Comparison of ENCODE assay signal across 10 cellular contexts in genomic region chr2:86584164-86584913, GRCh38. TPM values are rescaled to one million over a fixed set of nuclear protein-coding genes. Genes with fewer than 3 reads are reported as not detected.
DNase-seq lines count a peak whose midpoint lies in the region; ATAC-seq, FAIRE-seq and TF ChIP-seq lines count a peak whose summit lies in the region.
"Had no signal": no experiment of that assay in that cellular context is flagged by ENCODE, and none has a peak within 500 bp of the region (broad histone marks: within the 10 kb centered on the region; RNA-seq: fewer than 3 reads in every experiment).

No MANE protein-coding gene starts in this region.

- TF ChIP-seq RAD21 in GM12878 (IDR thresholded peaks at IDR 0.05; ENCODE audit: insufficient read depth, low read depth, low read length): no peak

- H3K9me3 ChIP-seq in GM12878 (replicated peaks; ENCODE audit: control insufficient read depth, insufficient read depth, low read length): no peaks in the 10 kb centered on the region
- no peaks in the 10 kb centered on the region for H3K9me3 ChIP-seq in parathyroid adenoma (ENCODE audit: control insufficient read depth, low read length)

- FAIRE-seq in GM12878 (lab: Jason Lieb, UNC): peak; percentile 76

- TF ChIP-seq CTCF in HL-60 (IDR thresholded peaks at IDR 0.05; ENCODE audit: insufficient read depth, low read length) (no peak), GM12878 (IDR thresholded peaks at IDR 0.05 in 2 of 3, conservative IDR thresholded peaks at IDR 0.05 in 1 of 3; ENCODE audit: control insufficient read depth in 2 of 3, extremely low read depth in 1 of 3, insufficient read depth in 1 of 3, low read depth in 3 of 3, low read length in 3 of 3) (no peak), parathyroid adenoma (IDR thresholded peaks at IDR 0.05) (no peak)

- H3K27me3 Mint-ChIP-seq in activated CD4-positive, alpha-beta T cell treated with anti-CD3 and anti-CD28 coated beads for 36 hours: no peaks in the 10 kb centered on the region
- H3K27me3 Mint-ChIP-seq: memory B cell had no signal

- no peaks in the 10 kb centered on the region for H3K36me3 Mint-ChIP-seq in activated CD4-positive, alpha-beta T cell treated with anti-CD3 and anti-CD28 coated beads for 36 hours (ENCODE audit: low read depth)
- H3K36me3 Mint-ChIP-seq: memory B cell had no signal

- POLR2A ChIA-PET in activated CD4-positive, alpha-beta T cell treated with anti-CD3 and anti-CD28 coated beads for 36 hours (lab: Charles Lee): interaction anchor here (0.6 to 1.1 kb wide), 3 partner anchors 20 to 143 kb away, joined by 3 read pairs; partner anchors contain the start of gene KDM3A
- POLR2A ChIA-PET in GM12878 (lab: Charles Lee): interaction anchor here (0.6 kb wide), 1 partner anchor 177 kb away, joined by 4 read pairs; no protein-coding TSS in a partner anchor

- H3K79me2 ChIP-seq in GM12878 (ENCODE audit: control insufficient read depth, insufficient read depth, low read length): no peaks in the 10 kb centered on the region
- no peaks in the 10 kb centered on the region for H3K79me2 ChIP-seq in parathyroid adenoma

- H2AFZ ChIP-seq in GM12878 (ENCODE audit: control insufficient read depth, low read depth, low read length) (peak overlapping the region; percentile 79), parathyroid adenoma (peak overlapping the region; percentile 72)

- H4K20me1 ChIP-seq in GM12878 (ENCODE audit: control insufficient read depth, insufficient read depth): no peaks in the 10 kb centered on the region

- no TSS peak for BruUV-seq in GM12878 (replicated peaks; lab: Mats Ljungman, UMichigan)

- H3K4me3 ChIP-seq in HL-60 (replicated peaks; ENCODE audit: insufficient read depth, low read length) (no peak overlapping the region), GM12878 (no peak overlapping the region), parathyroid adenoma (ENCODE audit: low read depth, low read length) (no peak overlapping the region)

- H3K4me2 ChIP-seq in GM12878 (ENCODE audit: control insufficient read depth, insufficient read depth): no peak overlapping the region; the same call in 1 of the 2 replicates
- peak overlapping the region; percentile 33 for H3K4me2 ChIP-seq in parathyroid adenoma (ENCODE audit: low read length)

- ATAC-seq in activated CD4-positive, alpha-beta T cell treated with anti-CD3 and anti-CD28 coated beads for 36 hours: peak; percentile 88
- ATAC-seq in GM12878: peak; percentile 69
- no peak for ATAC-seq in GM21360 (IDR thresholded peaks at IDR 0.05; ENCODE audit: unreplicated experiment)

- SMC1A ChIA-PET in GM12878 (lab: Charles Lee; ENCODE audit: uncharacterized antibody, unreplicated experiment): interaction anchor here (1.4 to 1.7 kb wide), 2 partner anchors 9 to 11 kb away, joined by 3 to 8 read pairs; no protein-coding TSS in a partner anchor

- H3K4me1 Mint-ChIP-seq in activated CD4-positive, alpha-beta T cell treated with anti-CD3 and anti-CD28 coated beads for 36 hours: peaks cover 20% of the 10 kb centered on the region

- CTCF ChIA-PET in activated CD4-positive, alpha-beta T cell treated with anti-CD3 and anti-CD28 coated beads for 36 hours (lab: Charles Lee): interaction anchor here (0.6 to 1.6 kb wide), 2 partner anchors 364 to 757 kb away, joined by 4 to 5 read pairs; no protein-coding TSS in a partner anchor
- CTCF ChIA-PET in GM12878 (lab: Yijun Ruan, JAX): no interaction called here

- intact Hi-C loops in activated CD4-positive, alpha-beta T cell treated with anti-CD3 and anti-CD28 coated beads for 36 hours (cut with DNase I, micrococcal nuclease): loop anchor here (1.0 to 5.0 kb wide), 5 partner anchors 21 to 310 kb away; partner anchors contain the start of genes CHMP3 (in 2 of the 2) and RNF103 (in 2 of the 2)
- intact Hi-C loops in GM12878 (cut with micrococcal nuclease; ENCODE audit: unreplicated experiment): no loop called here

- no peaks in the 10 kb centered on the region for H3K36me3 ChIP-seq in GM12878 (ENCODE audit: control insufficient read depth in 2 of 2, insufficient read depth in 2 of 2, low read length in 1 of 2)
- H3K36me3 ChIP-seq in parathyroid adenoma (ENCODE audit: control insufficient read depth, insufficient read depth, low read length): no peaks in the 10 kb centered on the region

- peak overlapping the region; percentile 35 for H3K27ac ChIP-seq in HL-60 (replicated peaks)
- H3K27ac ChIP-seq in GM12878 (ENCODE audit: control insufficient read depth, insufficient read depth): no peak overlapping the region
- H3K27ac ChIP-seq in parathyroid adenoma: peak overlapping the region; percentile 54

- H3K27me3 ChIP-seq in HL-60 (ENCODE audit: insufficient read depth, poor library complexity, severe bottlenecking) (no peaks in the 10 kb centered on the region), GM12878 (replicated peaks in 1 of 2; ENCODE audit: control insufficient read depth in 2 of 2, insufficient read depth in 2 of 2, low read length in 1 of 2) (no peaks in the 10 kb centered on the region), parathyroid adenoma (ENCODE audit: control insufficient read depth, insufficient read depth, low read length) (no peaks in the 10 kb centered on the region)

- TF ChIP-seq POLR2A in GM12878 (IDR thresholded peaks at IDR 0.05; ENCODE audit: low read depth, low read length): no peak

- peak; percentile 16 for DNase-seq in activated CD4-positive, alpha-beta T cell treated with anti-CD3 and anti-CD28 coated beads for 36 hours
- DNase-seq in activated CD4-positive, alpha-beta T cell treated with anti-CD3 and anti-CD28 coated beads, Interleukin-2, amount 50 U/mL, for 1 hour: no peak
- peak in 1 of 2 experiments; percentile 22 for DNase-seq in HL-60 (ENCODE audit: low read depth in 1 of 2, low spot score in 1 of 2)
- no peak for DNase-seq in GM12878 (ENCODE audit: low read depth, low spot score)
- no peak for DNase-seq in AG08395 (ENCODE audit: low spot score)
- no peak for DNase-seq in NCI-H187 (lab: John Stamatoyannopoulos, UW)
- DNase-seq: substantia nigra had no signal

- peaks cover 3% of the 10 kb centered on the region for H3K9me3 Mint-ChIP-seq in activated CD4-positive, alpha-beta T cell treated with anti-CD3 and anti-CD28 coated beads for 36 hours (ENCODE audit: low read depth)
- H3K9me3 Mint-ChIP-seq: memory B cell had no signal

- no peak for TF ChIP-seq EP300 in GM12878 (IDR thresholded peaks at IDR 0.05; ENCODE audit: borderline replicate concordance in 1 of 2, control insufficient read depth in 1 of 2, low read depth in 2 of 2, low read length in 2 of 2)

- WGBS in GM12878 (ENCODE audit: insufficient coverage, insufficient replicate concordance, low lambda C conversion rate, missing lambda C conversion rate): 0% methylated on average over 1 of the region's 1 CpG

- H3K9ac ChIP-seq in GM12878 (ENCODE audit: control insufficient read depth, insufficient read depth, low read length) (no peak overlapping the region), parathyroid adenoma (no peak overlapping the region)

- no peak overlapping the region for H3K4me3 Mint-ChIP-seq in activated CD4-positive, alpha-beta T cell treated with anti-CD3 and anti-CD28 coated beads for 36 hours
- H3K4me3 Mint-ChIP-seq: memory B cell had no signal

- H3K4me1 ChIP-seq in GM12878 (ENCODE audit: control insufficient read depth, insufficient read depth, low read length) (no peaks in the 10 kb centered on the region), parathyroid adenoma (no peaks in the 10 kb centered on the region)

- in situ Hi-C loops in GM12878 (cut with MboI): no loop called here

- RAD21 ChIA-PET in GM12878 (lab: Charles Lee; ENCODE audit: unreplicated experiment): no interaction called here

- H3K27ac Mint-ChIP-seq in activated CD4-positive, alpha-beta T cell treated with anti-CD3 and anti-CD28 coated beads for 36 hours: peak overlapping the region; percentile 74
- H3K27ac Mint-ChIP-seq: memory B cell had no signal

TF ChIP-seq in GM12878, 131 proteins besides CTCF, POLR2A, EP300 and RAD21 (continues in another document):
- TF ChIP-seq CREB1 (IDR thresholded peaks at IDR 0.05; ENCODE audit: low read depth): no peak

RNA-seq across cellular contexts. Expression of gene CHMP3, which starts 21.1 kb away (rescaled TPM):
- total RNA-seq in activated CD4-positive, alpha-beta T cell treated with anti-CD3 and anti-CD28 coated beads for 36 hours: 10 to 100 TPM; 35.0 to 35.8 TPM
- 20.3 and 20.8 TPM in 2 replicates for total RNA-seq in GM12878 (2013; cell fraction: nucleolus; rRNA removed)
- total RNA-seq in GM12878 (2014; rRNA removed): 22.5 and 31.3 TPM in 2 replicates
- total RNA-seq in GM12878 (2014; rRNA removed; fragmentation: Illumina TruSeq; extraction: Trizol): 36.7 and 39.9 TPM in 2 replicates
- total RNA-seq in GM12878 (2021): 31.2 and 32.5 TPM in 2 replicates
- polyA plus RNA-seq in GM12878 (2011; ENCODE audit: low read depth): 21.8 TPM
- 41.2 and 52.0 TPM in 2 replicates for polyA plus RNA-seq in GM12878 (2011; rRNA removed)
- polyA plus RNA-seq in GM12878 (2011; cell fraction: cytosol; rRNA removed): 17.3 and 17.7 TPM in 2 replicates
- 11.1 and 11.4 TPM in 2 replicates for polyA plus RNA-seq in GM12878 (2011; cell fraction: nucleus; rRNA removed)
- 29.2 and 31.9 TPM in 2 replicates for polyA plus RNA-seq in GM12878 (2012)
- polyA plus RNA-seq in GM12878 (2014; fragmentation: Illumina TruSeq; extraction: Trizol): 56.8 and 62.2 TPM in 2 replicates
- polyA plus RNA-seq in GM12878 (2014; fragmentation: Nextera tagmentation; extraction: Ambion mirVana): 10 to 100 TPM; 24.1 to 27.6 TPM
- polyA plus RNA-seq in GM12878 (2014; rRNA removed): 22.9 and 26.0 TPM in 2 replicates
- polyA plus RNA-seq in GM12878 (2016; fragmentation: Nextera tagmentation; extraction: Ambion mirVana): 10 to 100 TPM; 32.5 to 35.8 TPM
- polyA minus RNA-seq in GM12878 (2011; rRNA and poly(A)+ RNA removed): 19.2 and 22.6 TPM in 2 replicates
- polyA minus RNA-seq in GM12878 (2011; cell fraction: cytosol; rRNA and poly(A)+ RNA removed): 4.5 and 6.5 TPM in 2 replicates
- polyA minus RNA-seq in GM12878 (2011; cell fraction: nucleus; rRNA and poly(A)+ RNA removed): 8.3 and 12.3 TPM in 2 replicates

RNA-seq across cellular contexts. Expression of gene RNF103, which starts 39.3 kb away (rescaled TPM):
- total RNA-seq in activated CD4-positive, alpha-beta T cell treated with anti-CD3 and anti-CD28 coated beads for 36 hours: 10 to 100 TPM in 1 of 2 experiments, 1 to 10 TPM in 1; 8.4 to 10.0 TPM
- 56.9 and 57.0 TPM in 2 replicates for total RNA-seq in GM12878 (2013; cell fraction: nucleolus; rRNA removed)
- total RNA-seq in GM12878 (2014; rRNA removed): 8.0 and 11.7 TPM in 2 replicates
- total RNA-seq in GM12878 (2014; rRNA removed; fragmentation: Illumina TruSeq; extraction: Trizol): 9.2 and 10.3 TPM in 2 replicates
- total RNA-seq in GM12878 (2021): 10.6 and 11.0 TPM in 2 replicates
- 8.8 TPM for polyA plus RNA-seq in GM12878 (2011; ENCODE audit: low read depth)
- polyA plus RNA-seq in GM12878 (2011; rRNA removed): 8.0 and 12.4 TPM in 2 replicates
- 2.6 and 3.6 TPM in 2 replicates for polyA plus RNA-seq in GM12878 (2011; cell fraction: cytosol; rRNA removed)
- 9.2 and 9.3 TPM in 2 replicates for polyA plus RNA-seq in GM12878 (2011; cell fraction: nucleus; rRNA removed)
- polyA plus RNA-seq in GM12878 (2012): 11.7 and 14.8 TPM in 2 replicates
- 10.3 and 14.0 TPM in 2 replicates for polyA plus RNA-seq in GM12878 (2014; fragmentation: Illumina TruSeq; extraction: Trizol)
- polyA plus RNA-seq in GM12878 (2014; fragmentation: Nextera tagmentation; extraction: Ambion mirVana): 1 to 10 TPM; 2.4 to 2.5 TPM
- polyA plus RNA-seq in GM12878 (2014; rRNA removed): 6.9 and 8.9 TPM in 2 replicates
- 1 to 10 TPM; 5.2 to 5.3 TPM for polyA plus RNA-seq in GM12878 (2016; fragmentation: Nextera tagmentation; extraction: Ambion mirVana)
- 7.1 and 8.0 TPM in 2 replicates for polyA minus RNA-seq in GM12878 (2011; rRNA and poly(A)+ RNA removed)
- 3.1 and 3.9 TPM in 2 replicates for polyA minus RNA-seq in GM12878 (2011; cell fraction: cytosol; rRNA and poly(A)+ RNA removed)
- 16.2 and 22.9 TPM in 2 replicates for polyA minus RNA-seq in GM12878 (2011; cell fraction: nucleus; rRNA and poly(A)+ RNA removed)
